Comparison of ENCODE assay signal across 1 cellular context in the genomic region with DNA sequence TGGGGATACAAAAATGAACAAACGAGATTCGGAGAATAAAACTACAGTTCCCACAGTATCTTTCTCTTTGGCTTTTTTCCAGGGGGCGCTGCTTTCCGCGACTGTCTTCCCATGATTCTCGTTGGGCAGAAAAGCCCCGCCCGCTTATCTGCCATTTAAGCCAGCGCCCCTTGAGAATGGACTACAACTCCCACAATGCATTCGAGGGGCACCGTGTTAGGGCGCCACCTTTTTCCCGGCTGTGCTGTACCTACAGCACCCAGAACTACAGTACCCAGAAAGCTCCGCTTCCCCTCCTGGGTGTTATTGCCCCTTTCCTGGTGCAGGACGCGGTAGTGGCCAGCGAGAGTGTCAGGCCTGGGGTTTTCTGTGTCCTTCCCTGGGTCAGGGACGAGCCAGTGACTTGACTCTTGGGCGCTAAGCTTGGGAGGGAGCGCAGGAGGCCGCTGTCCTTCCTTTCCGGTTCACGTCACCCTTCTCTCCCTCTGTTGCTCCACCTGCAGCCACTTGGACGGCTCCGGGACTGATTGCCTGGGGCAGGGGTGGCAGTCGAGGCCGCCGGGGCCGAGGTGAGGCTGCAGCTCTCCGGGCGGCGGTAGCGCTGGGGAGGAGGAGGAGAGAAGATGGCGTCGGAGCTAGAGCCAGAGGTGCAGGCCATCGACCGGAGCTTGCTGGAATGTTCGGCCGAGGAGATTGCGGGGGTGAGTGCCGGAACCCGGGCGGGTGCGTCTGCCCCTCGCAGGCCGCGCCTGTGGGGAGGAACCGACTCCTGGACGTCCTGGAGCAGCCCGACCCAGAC.
A peak's percentile ranks its signal among the peaks of the same experiment; 100 is the strongest.
TF ChIP-seq lines count a peak whose summit lies in the region.

A gene (plus strand): TSS at position 333 of the 799 bp plus-strand sequence. CDS start 291 bp downstream, at position 624.

TF ChIP-seq in HepG2, 621 proteins besides CTCF, POLR2A, EP300 and RAD21 (continued from another document and continues in another):
- TF ChIP-seq NR2C2 (CRISPR knock-in tag; IDR thresholded peaks at IDR 0.05; ENCODE audit: borderline replicate concordance) (peak; percentile 97), ZIK1 (CRISPR knock-in tag; IDR thresholded peaks at IDR 0.05; ENCODE audit: borderline replicate concordance, low read depth) (peak; percentile 84), NCOA1 (CRISPR knock-in tag; IDR thresholded peaks at IDR 0.05) (peak; percentile 93), ZNF567 (CRISPR knock-in tag; IDR thresholded peaks at IDR 0.05; ENCODE audit: borderline replicate concordance) (0 out of 2 replicates have a peak, but pooled peaks have one; percentile 12), MTA3 (CRISPR knock-in tag; IDR thresholded peaks at IDR 0.05) (no peak), NFIB (CRISPR knock-in tag; IDR thresholded peaks at IDR 0.05; ENCODE audit: borderline replicate concordance) (no peak), ZKSCAN1 (IDR thresholded peaks at IDR 0.05; ENCODE audit: low read length) (0 out of 2 replicates have a peak, but pooled peaks have one; percentile 10), RARG (CRISPR knock-in tag; IDR thresholded peaks at IDR 0.05; ENCODE audit: low read depth) (peak; percentile 77; the same call in 1 of the 2 replicates), ZNF235 (CRISPR knock-in tag; IDR thresholded peaks at IDR 0.05; ENCODE audit: borderline replicate concordance) (0 out of 2 replicates have a peak, but pooled peaks have one; percentile 28), ZBTB38 (CRISPR knock-in tag; IDR thresholded peaks at IDR 0.05) (peak; percentile 62; the same call in 1 of the 2 replicates), ZNF30 (CRISPR knock-in tag; IDR thresholded peaks at IDR 0.05) (no peak; the same call in 1 of the 2 replicates), TSC22D2 (CRISPR knock-in tag; IDR thresholded peaks at IDR 0.05; ENCODE audit: borderline replicate concordance) (peak; percentile 36; the same call in 1 of the 2 replicates), PAX8 (CRISPR knock-in tag; IDR thresholded peaks at IDR 0.05; ENCODE audit: borderline replicate concordance) (0 out of 2 replicates have a peak, but pooled peaks have one; percentile 39), PLRG1 (conservative IDR thresholded peaks at IDR 0.05) (no peak), FOXO1 (CRISPR knock-in tag; IDR thresholded peaks at IDR 0.05) (peak; percentile 80), IRX3 (CRISPR knock-in tag; IDR thresholded peaks at IDR 0.05; ENCODE audit: borderline replicate concordance, low read depth) (peak; percentile 82), ZNF350 (CRISPR knock-in tag; IDR thresholded peaks at IDR 0.05; ENCODE audit: borderline replicate concordance, low read depth) (peak; percentile 97; the same call in 1 of the 2 replicates), ZNF556 (CRISPR knock-in tag; IDR thresholded peaks at IDR 0.05; ENCODE audit: borderline replicate concordance) (peak; percentile 51; the same call in 1 of the 2 replicates), MLLT10 (CRISPR knock-in tag; IDR thresholded peaks at IDR 0.05) (no peak), MEF2D (CRISPR knock-in tag; IDR thresholded peaks at IDR 0.05) (peak; percentile 87), ZNF773 (CRISPR knock-in tag; IDR thresholded peaks at IDR 0.05; ENCODE audit: borderline replicate concordance) (peak; percentile 84; the same call in 1 of the 2 replicates)
- TF ChIP-seq, protein P1, sequence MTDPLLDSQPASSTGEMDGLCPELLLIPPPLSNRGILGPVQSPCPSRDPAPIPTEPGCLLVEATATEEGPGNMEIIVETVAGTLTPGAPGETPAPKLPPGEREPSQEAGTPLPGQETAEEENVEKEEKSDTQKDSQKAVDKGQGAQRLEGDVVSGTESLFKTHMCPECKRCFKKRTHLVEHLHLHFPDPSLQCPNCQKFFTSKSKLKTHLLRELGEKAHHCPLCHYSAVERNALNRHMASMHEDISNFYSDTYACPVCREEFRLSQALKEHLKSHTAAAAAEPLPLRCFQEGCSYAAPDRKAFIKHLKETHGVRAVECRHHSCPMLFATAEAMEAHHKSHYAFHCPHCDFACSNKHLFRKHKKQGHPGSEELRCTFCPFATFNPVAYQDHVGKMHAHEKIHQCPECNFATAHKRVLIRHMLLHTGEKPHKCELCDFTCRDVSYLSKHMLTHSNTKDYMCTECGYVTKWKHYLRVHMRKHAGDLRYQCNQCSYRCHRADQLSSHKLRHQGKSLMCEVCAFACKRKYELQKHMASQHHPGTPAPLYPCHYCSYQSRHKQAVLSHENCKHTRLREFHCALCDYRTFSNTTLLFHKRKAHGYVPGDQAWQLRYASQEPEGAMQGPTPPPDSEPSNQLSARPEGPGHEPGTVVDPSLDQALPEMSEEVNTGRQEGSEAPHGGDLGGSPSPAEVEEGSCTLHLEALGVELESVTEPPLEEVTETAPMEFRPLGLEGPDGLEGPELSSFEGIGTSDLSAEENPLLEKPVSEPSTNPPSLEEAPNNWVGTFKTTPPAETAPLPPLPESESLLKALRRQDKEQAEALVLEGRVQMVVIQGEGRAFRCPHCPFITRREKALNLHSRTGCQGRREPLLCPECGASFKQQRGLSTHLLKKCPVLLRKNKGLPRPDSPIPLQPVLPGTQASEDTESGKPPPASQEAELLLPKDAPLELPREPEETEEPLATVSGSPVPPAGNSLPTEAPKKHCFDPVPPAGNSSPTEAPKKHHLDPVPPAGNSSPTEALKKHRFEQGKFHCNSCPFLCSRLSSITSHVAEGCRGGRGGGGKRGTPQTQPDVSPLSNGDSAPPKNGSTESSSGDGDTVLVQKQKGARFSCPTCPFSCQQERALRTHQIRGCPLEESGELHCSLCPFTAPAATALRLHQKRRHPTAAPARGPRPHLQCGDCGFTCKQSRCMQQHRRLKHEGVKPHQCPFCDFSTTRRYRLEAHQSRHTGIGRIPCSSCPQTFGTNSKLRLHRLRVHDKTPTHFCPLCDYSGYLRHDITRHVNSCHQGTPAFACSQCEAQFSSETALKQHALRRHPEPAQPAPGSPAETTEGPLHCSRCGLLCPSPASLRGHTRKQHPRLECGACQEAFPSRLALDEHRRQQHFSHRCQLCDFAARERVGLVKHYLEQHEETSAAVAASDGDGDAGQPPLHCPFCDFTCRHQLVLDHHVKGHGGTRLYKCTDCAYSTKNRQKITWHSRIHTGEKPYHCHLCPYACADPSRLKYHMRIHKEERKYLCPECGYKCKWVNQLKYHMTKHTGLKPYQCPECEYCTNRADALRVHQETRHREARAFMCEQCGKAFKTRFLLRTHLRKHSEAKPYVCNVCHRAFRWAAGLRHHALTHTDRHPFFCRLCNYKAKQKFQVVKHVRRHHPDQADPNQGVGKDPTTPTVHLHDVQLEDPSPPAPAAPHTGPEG (CRISPR knock-in tag; IDR thresholded peaks at IDR 0.05): peak; percentile 88; the same call in 1 of the 2 replicates
- TF ChIP-seq, protein P2, sequence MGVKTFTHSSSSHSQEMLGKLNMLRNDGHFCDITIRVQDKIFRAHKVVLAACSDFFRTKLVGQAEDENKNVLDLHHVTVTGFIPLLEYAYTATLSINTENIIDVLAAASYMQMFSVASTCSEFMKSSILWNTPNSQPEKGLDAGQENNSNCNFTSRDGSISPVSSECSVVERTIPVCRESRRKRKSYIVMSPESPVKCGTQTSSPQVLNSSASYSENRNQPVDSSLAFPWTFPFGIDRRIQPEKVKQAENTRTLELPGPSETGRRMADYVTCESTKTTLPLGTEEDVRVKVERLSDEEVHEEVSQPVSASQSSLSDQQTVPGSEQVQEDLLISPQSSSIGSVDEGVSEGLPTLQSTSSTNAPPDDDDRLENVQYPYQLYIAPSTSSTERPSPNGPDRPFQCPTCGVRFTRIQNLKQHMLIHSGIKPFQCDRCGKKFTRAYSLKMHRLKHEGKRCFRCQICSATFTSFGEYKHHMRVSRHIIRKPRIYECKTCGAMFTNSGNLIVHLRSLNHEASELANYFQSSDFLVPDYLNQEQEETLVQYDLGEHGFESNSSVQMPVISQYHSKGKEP (CRISPR knock-in tag; IDR thresholded peaks at IDR 0.05): 0 out of 2 replicates have a peak, but pooled peaks have one; percentile 20
- TF ChIP-seq, protein P3, sequence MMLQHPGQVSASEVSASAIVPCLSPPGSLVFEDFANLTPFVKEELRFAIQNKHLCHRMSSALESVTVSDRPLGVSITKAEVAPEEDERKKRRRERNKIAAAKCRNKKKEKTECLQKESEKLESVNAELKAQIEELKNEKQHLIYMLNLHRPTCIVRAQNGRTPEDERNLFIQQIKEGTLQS (CRISPR knock-in tag; IDR thresholded peaks at IDR 0.05): peak; percentile 29; the same call in 1 of the 2 replicates
- TF ChIP-seq, protein P4, sequence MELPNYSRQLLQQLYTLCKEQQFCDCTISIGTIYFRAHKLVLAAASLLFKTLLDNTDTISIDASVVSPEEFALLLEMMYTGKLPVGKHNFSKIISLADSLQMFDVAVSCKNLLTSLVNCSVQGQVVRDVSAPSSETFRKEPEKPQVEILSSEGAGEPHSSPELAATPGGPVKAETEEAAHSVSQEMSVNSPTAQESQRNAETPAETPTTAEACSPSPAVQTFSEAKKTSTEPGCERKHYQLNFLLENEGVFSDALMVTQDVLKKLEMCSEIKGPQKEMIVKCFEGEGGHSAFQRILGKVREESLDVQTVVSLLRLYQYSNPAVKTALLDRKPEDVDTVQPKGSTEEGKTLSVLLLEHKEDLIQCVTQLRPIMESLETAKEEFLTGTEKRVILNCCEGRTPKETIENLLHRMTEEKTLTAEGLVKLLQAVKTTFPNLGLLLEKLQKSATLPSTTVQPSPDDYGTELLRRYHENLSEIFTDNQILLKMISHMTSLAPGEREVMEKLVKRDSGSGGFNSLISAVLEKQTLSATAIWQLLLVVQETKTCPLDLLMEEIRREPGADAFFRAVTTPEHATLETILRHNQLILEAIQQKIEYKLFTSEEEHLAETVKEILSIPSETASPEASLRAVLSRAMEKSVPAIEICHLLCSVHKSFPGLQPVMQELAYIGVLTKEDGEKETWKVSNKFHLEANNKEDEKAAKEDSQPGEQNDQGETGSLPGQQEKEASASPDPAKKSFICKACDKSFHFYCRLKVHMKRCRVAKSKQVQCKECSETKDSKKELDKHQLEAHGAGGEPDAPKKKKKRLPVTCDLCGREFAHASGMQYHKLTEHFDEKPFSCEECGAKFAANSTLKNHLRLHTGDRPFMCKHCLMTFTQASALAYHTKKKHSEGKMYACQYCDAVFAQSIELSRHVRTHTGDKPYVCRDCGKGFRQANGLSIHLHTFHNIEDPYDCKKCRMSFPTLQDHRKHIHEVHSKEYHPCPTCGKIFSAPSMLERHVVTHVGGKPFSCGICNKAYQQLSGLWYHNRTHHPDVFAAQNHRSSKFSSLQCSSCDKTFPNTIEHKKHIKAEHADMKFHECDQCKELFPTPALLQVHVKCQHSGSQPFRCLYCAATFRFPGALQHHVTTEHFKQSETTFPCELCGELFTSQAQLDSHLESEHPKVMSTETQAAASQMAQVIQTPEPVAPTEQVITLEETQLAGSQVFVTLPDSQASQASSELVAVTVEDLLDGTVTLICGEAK (IDR thresholded peaks at IDR 0.05): no peak
- TF ChIP-seq, protein P4 (CRISPR knock-in tag; IDR thresholded peaks at IDR 0.05): peak; percentile 85
- TF ChIP-seq, protein P5, sequence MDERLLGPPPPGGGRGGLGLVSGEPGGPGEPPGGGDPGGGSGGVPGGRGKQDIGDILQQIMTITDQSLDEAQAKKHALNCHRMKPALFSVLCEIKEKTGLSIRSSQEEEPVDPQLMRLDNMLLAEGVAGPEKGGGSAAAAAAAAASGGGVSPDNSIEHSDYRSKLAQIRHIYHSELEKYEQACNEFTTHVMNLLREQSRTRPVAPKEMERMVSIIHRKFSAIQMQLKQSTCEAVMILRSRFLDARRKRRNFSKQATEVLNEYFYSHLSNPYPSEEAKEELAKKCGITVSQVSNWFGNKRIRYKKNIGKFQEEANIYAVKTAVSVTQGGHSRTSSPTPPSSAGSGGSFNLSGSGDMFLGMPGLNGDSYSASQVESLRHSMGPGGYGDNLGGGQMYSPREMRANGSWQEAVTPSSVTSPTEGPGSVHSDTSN (CRISPR knock-in tag; IDR thresholded peaks at IDR 0.05): no peak; the same call in 1 of the 2 replicates
- TF ChIP-seq, protein P6, sequence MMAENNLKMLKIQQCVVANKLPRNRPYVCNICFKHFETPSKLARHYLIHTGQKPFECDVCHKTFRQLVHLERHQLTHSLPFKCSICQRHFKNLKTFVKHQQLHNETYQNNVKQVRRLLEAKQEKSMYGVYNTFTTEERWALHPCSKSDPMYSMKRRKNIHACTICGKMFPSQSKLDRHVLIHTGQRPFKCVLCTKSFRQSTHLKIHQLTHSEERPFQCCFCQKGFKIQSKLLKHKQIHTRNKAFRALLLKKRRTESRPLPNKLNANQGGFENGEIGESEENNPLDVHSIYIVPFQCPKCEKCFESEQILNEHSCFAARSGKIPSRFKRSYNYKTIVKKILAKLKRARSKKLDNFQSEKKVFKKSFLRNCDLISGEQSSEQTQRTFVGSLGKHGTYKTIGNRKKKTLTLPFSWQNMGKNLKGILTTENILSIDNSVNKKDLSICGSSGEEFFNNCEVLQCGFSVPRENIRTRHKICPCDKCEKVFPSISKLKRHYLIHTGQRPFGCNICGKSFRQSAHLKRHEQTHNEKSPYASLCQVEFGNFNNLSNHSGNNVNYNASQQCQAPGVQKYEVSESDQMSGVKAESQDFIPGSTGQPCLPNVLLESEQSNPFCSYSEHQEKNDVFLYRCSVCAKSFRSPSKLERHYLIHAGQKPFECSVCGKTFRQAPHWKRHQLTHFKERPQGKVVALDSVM (CRISPR knock-in tag; IDR thresholded peaks at IDR 0.05): peak; percentile 85
- TF ChIP-seq, protein P7, sequence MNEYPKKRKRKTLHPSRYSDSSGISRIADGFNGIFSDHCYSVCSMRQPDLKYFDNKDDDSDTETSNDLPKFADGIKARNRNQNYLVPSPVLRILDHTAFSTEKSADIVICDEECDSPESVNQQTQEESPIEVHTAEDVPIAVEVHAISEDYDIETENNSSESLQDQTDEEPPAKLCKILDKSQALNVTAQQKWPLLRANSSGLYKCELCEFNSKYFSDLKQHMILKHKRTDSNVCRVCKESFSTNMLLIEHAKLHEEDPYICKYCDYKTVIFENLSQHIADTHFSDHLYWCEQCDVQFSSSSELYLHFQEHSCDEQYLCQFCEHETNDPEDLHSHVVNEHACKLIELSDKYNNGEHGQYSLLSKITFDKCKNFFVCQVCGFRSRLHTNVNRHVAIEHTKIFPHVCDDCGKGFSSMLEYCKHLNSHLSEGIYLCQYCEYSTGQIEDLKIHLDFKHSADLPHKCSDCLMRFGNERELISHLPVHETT (CRISPR knock-in tag; conservative IDR thresholded peaks at IDR 0.05): peak; percentile 86; the same call in 1 of the 2 replicates
